1 cellular context compared by ENCODE assay signal in genomic region chr9:14205463-14205862, GRCh38.
TF ChIP-seq lines count a peak whose summit lies in the region.

No MANE protein-coding gene starts in this region.

TF ChIP-seq in A549, 52 proteins besides CTCF, POLR2A, EP300 and RAD21 (continued from another document):
- TF ChIP-seq RFX5 (IDR thresholded peaks at IDR 0.05) (no peak), NR3C1 (IDR thresholded peaks at IDR 0.05) (no peak), ZFP36 (IDR thresholded peaks at IDR 0.05; ENCODE audit: borderline replicate concordance, partially characterized antibody) (no peak)
TF ChIP-seq in A549: peak in this region for 1.
